1 cellular context compared by ENCODE assay signal in genomic region chr6:106614592-106615301, GRCh38.
TF ChIP-seq lines count a peak whose summit lies in the region.

No MANE protein-coding gene starts in this region.

TF ChIP-seq in GM23338, 12 proteins besides CTCF, POLR2A, EP300 and RAD21:
- TF ChIP-seq ZNF462 (CRISPR knock-in tag; IDR thresholded peaks at IDR 0.05) (peak; percentile 96), POLR2AphosphoS5 (IDR thresholded peaks at IDR 0.05; ENCODE audit: low read depth) (peak; percentile 33; the same call in 1 of the 2 replicates), NANOG (IDR thresholded peaks at IDR 0.05; ENCODE audit: borderline replicate concordance) (peak; percentile 47; the same call in 1 of the 2 replicates), STAT1 (IDR thresholded peaks at IDR 0.05; ENCODE audit: unreplicated experiment) (no peak), CREB1 (CRISPR knock-in tag; IDR thresholded peaks at IDR 0.05; ENCODE audit: low read depth) (no peak), REST (IDR thresholded peaks at IDR 0.05; ENCODE audit: unreplicated experiment) (no peak), EZH2phosphoT487 (IDR thresholded peaks at IDR 0.05; ENCODE audit: unreplicated experiment) (no peak), ETS1 (IDR thresholded peaks at IDR 0.05) (peak; percentile 14; the same call in 1 of the 2 replicates), JUNB (IDR thresholded peaks at IDR 0.05; ENCODE audit: unreplicated experiment) (no peak), EZH2 (IDR thresholded peaks at IDR 0.05; ENCODE audit: low read depth, unreplicated experiment) (no peak), ZNF114 (CRISPR knock-in tag; IDR thresholded peaks at IDR 0.05) (no peak; the same call in 1 of the 2 replicates), ZNF331 (CRISPR knock-in tag; IDR thresholded peaks at IDR 0.05; ENCODE audit: low read depth) (no peak)
